ENCODE assay signal across 8 cellular contexts in the genomic region with DNA sequence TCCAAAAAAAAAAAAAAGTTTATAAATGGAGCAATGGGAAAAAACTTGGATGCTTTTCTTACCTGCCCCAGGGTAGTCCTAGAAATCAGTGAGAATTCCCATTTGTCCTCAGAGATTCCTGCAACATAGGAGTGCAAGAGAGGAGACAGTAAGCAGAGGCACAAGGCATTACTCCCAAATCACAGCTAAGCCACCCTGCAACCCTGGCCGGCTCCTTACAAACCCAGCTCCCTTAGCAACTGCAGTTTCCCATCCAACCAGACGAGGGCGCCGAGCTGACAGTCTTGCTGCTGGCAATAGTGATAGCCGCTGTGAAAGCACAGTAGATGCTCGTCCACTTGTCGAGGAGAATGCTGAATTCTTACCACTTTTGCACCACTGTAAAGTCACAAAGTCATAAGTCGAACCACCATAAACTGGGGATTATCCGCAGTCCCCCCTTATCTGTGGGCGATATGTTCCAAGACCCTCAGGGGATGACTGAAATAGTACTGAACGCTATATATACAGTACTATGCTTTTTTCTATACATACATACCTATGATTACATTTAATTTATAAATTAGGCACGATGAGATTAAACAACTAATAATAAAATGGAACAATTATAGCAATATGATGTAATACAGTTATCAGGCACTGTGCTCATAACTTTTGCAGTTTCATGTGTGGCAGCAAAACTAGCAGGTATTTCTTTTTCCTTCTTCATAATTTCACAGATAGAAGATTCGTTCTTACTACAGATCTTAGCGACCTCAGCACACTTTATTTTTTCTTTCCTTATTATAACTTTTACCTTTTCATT. TPM values are rescaled to one million over a fixed set of nuclear protein-coding genes. Genes with fewer than 3 reads are reported as not detected.
A peak's percentile ranks its signal among the peaks of the same experiment; 100 is the strongest.
DNase-seq lines count a peak whose midpoint lies in the region; ATAC-seq, FAIRE-seq and TF ChIP-seq lines count a peak whose summit lies in the region.

No MANE protein-coding gene starts in this region.

- ATAC-seq in HG03025 (IDR thresholded peaks at IDR 0.05; ENCODE audit: low FRiP score, unreplicated experiment) (peak; percentile 51), HepG2 (peak; percentile 90)

- WGBS in HepG2 (ENCODE audit: low lambda C conversion rate): 23% methylated on average over 13 of the region's 14 CpGs

- TF ChIP-seq EP300 in HepG2 (IDR thresholded peaks at IDR 0.05; ENCODE audit: low read depth in 2 of 2, low read length in 2 of 2) (no peak), HepG2 (CRISPR knock-in tag; IDR thresholded peaks at IDR 0.05; ENCODE audit: borderline replicate concordance) (no peak)

- in situ Hi-C loops in HepG2 (cut with HindIII; ENCODE audit: extremely low pct_ligation_motif_present, low pct_unique_long_range_greater_than_20kb): no loop called here

- intact Hi-C loops in HepG2 (cut with micrococcal nuclease; ENCODE audit: unreplicated experiment): loop anchor here (1.0 to 10.0 kb wide), 3 partner anchors 27 to 145 kb away; a partner anchor contains a TSS

- H3K36me3 ChIP-seq in HepG2 (replicated peaks in 1 of 2; ENCODE audit: control insufficient read depth in 1 of 2, insufficient read depth in 2 of 2, low read length in 2 of 2): peaks cover 0 to 7% of the 10 kb centered on the region in 2 experiments; a peak in 2 of 5 replicates

- CTCF ChIA-PET in HepG2 (lab: Yijun Ruan, JAX; ENCODE audit: low intra/inter-chr PET ratio, low total read pairs): interaction anchor here (0.7 to 2.3 kb wide), 5 partner anchors 25 to 161 kb away, joined by 3 to 10 read pairs (median 4); a partner anchor contains a TSS

- H3K79me2 ChIP-seq in HepG2 (ENCODE audit: insufficient read depth, low read length): peaks cover 17% of the 10 kb centered on the region

- H3K27ac ChIP-seq in HepG2 (ENCODE audit: extremely low read length, insufficient read depth, low read length): no peak overlapping the region

- H3K4me3 ChIP-seq in HepG2 (replicated peaks in 1 of 3; ENCODE audit: insufficient read depth in 1 of 3, low read depth in 2 of 3, low read length in 3 of 3): no peak overlapping the region

- peak; percentile 78 for TF ChIP-seq RAD21 in HepG2 (CRISPR knock-in tag; IDR thresholded peaks at IDR 0.05)

- TF ChIP-seq CTCF in HepG2 (CRISPR knock-in tag; IDR thresholded peaks at IDR 0.05): peak; percentile 95

- H3K4me1 ChIP-seq in HepG2 (ENCODE audit: insufficient read depth, low read length): peaks cover 49% of the 10 kb centered on the region

- POLR2A ChIA-PET in HepG2 (lab: Yijun Ruan, JAX): interaction anchor here (0.6 to 1.9 kb wide), 6 partner anchors 8 to 145 kb away, joined by 3 to 11 read pairs (median 6); a partner anchor contains a TSS

- H3K9me3 ChIP-seq in HepG2 (ENCODE audit: low read length): no peaks in the 10 kb centered on the region

- DNase-seq in COR-L47 (lab: John Stamatoyannopoulos, UW) (peak; percentile 77), NCI-H446 treated with DMSO at 0.1 percent for 48 hours (lab: John Stamatoyannopoulos, UW) (peak; percentile 54), cerebellar cortex (ENCODE audit: low spot score) (peak; percentile 92), HepG2 (ENCODE audit: low spot score) (peak; percentile 67), 8988T (no peak)
- DNase-seq in activated CD4-positive, alpha-beta T cell treated with anti-CD3 and anti-CD28 coated beads for 1 hour: peak; percentile 77
- peak; percentile 83 to 88 for DNase-seq in stimulated activated CD4-positive, alpha-beta T cell treated with anti-CD3 and anti-CD28 coated beads, Interleukin-4, amount 100 ng/mL, for 48 hours (ENCODE audit: low read depth in 2 of 2)

- no peak overlapping the region; the same call in 1 of the 2 replicates for H3K4me2 ChIP-seq in HepG2 (ENCODE audit: low read depth, low read length)

- no peaks in the 10 kb centered on the region for H4K20me1 ChIP-seq in HepG2 (ENCODE audit: insufficient read depth, low read length)

- TF ChIP-seq POLR2A in HepG2 (IDR thresholded peaks at IDR 0.05; ENCODE audit: insufficient read depth in 1 of 2, low read depth in 2 of 2, low read length in 2 of 2): no peak

- no peak overlapping the region for H3K9ac ChIP-seq in HepG2 (ENCODE audit: insufficient read depth, low read depth, low read length)

- FAIRE-seq in HepG2 (lab: Jason Lieb, UNC): peak; percentile 90

- no peak overlapping the region for H2AFZ ChIP-seq in HepG2 (ENCODE audit: low read length)

- no TSS peak for BruUV-seq in HepG2 (replicated peaks; lab: Mats Ljungman, UMichigan)

- no peaks in the 10 kb centered on the region for H3K27me3 ChIP-seq in HepG2 (ENCODE audit: control insufficient read depth in 1 of 2, insufficient read depth in 2 of 2, low read length in 2 of 2)

RNA-seq across cellular contexts. Expression of a gene that starts 6.0 kb away (rescaled TPM):
- 37.3 and 44.9 TPM in 2 replicates for total RNA-seq in HepG2 (2016; rRNA removed; fragmentation: Illumina TruSeq; extraction: Trizol)
- total RNA-seq in HepG2 (2016; cell fraction: cytosol; rRNA removed; fragmentation: Illumina TruSeq; extraction: Trizol; ENCODE audit: low read depth): 6.6 and 7.1 TPM in 2 replicates
- total RNA-seq in HepG2 (2016; cell fraction: insoluble cytoplasmic fraction; rRNA removed; fragmentation: Illumina TruSeq; extraction: Trizol): 39.7 and 44.6 TPM in 2 replicates
- total RNA-seq in HepG2 (2016; cell fraction: membrane; rRNA removed; fragmentation: Illumina TruSeq; extraction: Trizol): 24.7 and 27.8 TPM in 2 replicates
- total RNA-seq in HepG2 (2016; cell fraction: nucleus; rRNA removed; fragmentation: Illumina TruSeq; extraction: Trizol): 21.3 and 22.5 TPM in 2 replicates
- 26.6 and 28.0 TPM in 2 replicates for polyA plus RNA-seq in HepG2 (2011; rRNA removed)
- 17.4 and 25.5 TPM in 2 replicates for polyA plus RNA-seq in HepG2 (2011; cell fraction: cytosol; rRNA removed)
- 12.1 and 20.0 TPM in 2 replicates for polyA plus RNA-seq in HepG2 (2011; cell fraction: nucleus; rRNA removed)
- polyA plus RNA-seq in HepG2 (2012): 25.1 and 29.3 TPM in 2 replicates
- 6.4 and 7.2 TPM in 2 replicates for polyA plus RNA-seq in HepG2 (2016; cell fraction: cytosol; fragmentation: Illumina TruSeq; extraction: Trizol; ENCODE audit: low read depth)
- 49.7 and 49.8 TPM in 2 replicates for polyA plus RNA-seq in HepG2 (2016; cell fraction: insoluble cytoplasmic fraction; fragmentation: Illumina TruSeq; extraction: Trizol; ENCODE audit: low read depth)
- 20.1 and 20.8 TPM in 2 replicates for polyA plus RNA-seq in HepG2 (2016; cell fraction: membrane; fragmentation: Illumina TruSeq; extraction: Trizol; ENCODE audit: low read depth)
- polyA plus RNA-seq in HepG2 (2016; cell fraction: nucleus; fragmentation: Illumina TruSeq; extraction: Trizol; ENCODE audit: insufficient read depth, low read depth): 41.4 and 42.1 TPM in 2 replicates
- 5.1 and 25.2 TPM in 2 replicates for polyA minus RNA-seq in HepG2 (2011; rRNA and poly(A)+ RNA removed; ENCODE audit: low replicate concordance)
- polyA minus RNA-seq in HepG2 (2011; cell fraction: cytosol; rRNA and poly(A)+ RNA removed): 3.8 and 5.5 TPM in 2 replicates
- polyA minus RNA-seq in HepG2 (2011; cell fraction: nucleus; rRNA and poly(A)+ RNA removed): 12.1 and 14.0 TPM in 2 replicates

RNA-seq across cellular contexts. Expression of a gene that starts 18.7 kb away (rescaled TPM):
- total RNA-seq in HepG2 (2016; rRNA removed; fragmentation: Illumina TruSeq; extraction: Trizol): 73.2 and 90.3 TPM in 2 replicates
- 20.4 and 23.5 TPM in 2 replicates for total RNA-seq in HepG2 (2016; cell fraction: cytosol; rRNA removed; fragmentation: Illumina TruSeq; extraction: Trizol; ENCODE audit: low read depth)
- total RNA-seq in HepG2 (2016; cell fraction: insoluble cytoplasmic fraction; rRNA removed; fragmentation: Illumina TruSeq; extraction: Trizol): 74.2 and 88.0 TPM in 2 replicates
- total RNA-seq in HepG2 (2016; cell fraction: membrane; rRNA removed; fragmentation: Illumina TruSeq; extraction: Trizol): 42.0 and 50.1 TPM in 2 replicates
- 32.9 and 38.9 TPM in 2 replicates for total RNA-seq in HepG2 (2016; cell fraction: nucleus; rRNA removed; fragmentation: Illumina TruSeq; extraction: Trizol)
- 72.1 and 96.1 TPM in 2 replicates for polyA plus RNA-seq in HepG2 (2011; rRNA removed)
- 70.6 and 104 TPM in 2 replicates for polyA plus RNA-seq in HepG2 (2011; cell fraction: cytosol; rRNA removed)
- 134 and 140 TPM in 2 replicates for polyA plus RNA-seq in HepG2 (2011; cell fraction: nucleus; rRNA removed)
- 47.7 and 58.7 TPM in 2 replicates for polyA plus RNA-seq in HepG2 (2012)
- 28.9 and 30.0 TPM in 2 replicates for polyA plus RNA-seq in HepG2 (2016; cell fraction: cytosol; fragmentation: Illumina TruSeq; extraction: Trizol; ENCODE audit: low read depth)
- 113 and 115 TPM in 2 replicates for polyA plus RNA-seq in HepG2 (2016; cell fraction: insoluble cytoplasmic fraction; fragmentation: Illumina TruSeq; extraction: Trizol; ENCODE audit: low read depth)
- polyA plus RNA-seq in HepG2 (2016; cell fraction: membrane; fragmentation: Illumina TruSeq; extraction: Trizol; ENCODE audit: low read depth): 43.7 and 45.0 TPM in 2 replicates
- polyA plus RNA-seq in HepG2 (2016; cell fraction: nucleus; fragmentation: Illumina TruSeq; extraction: Trizol; ENCODE audit: insufficient read depth, low read depth): 67.4 and 74.9 TPM in 2 replicates
- polyA minus RNA-seq in HepG2 (2011; rRNA and poly(A)+ RNA removed; ENCODE audit: low replicate concordance): 58.0 and 75.1 TPM in 2 replicates
- polyA minus RNA-seq in HepG2 (2011; cell fraction: cytosol; rRNA and poly(A)+ RNA removed): 39.7 and 48.1 TPM in 2 replicates
- 17.4 and 26.0 TPM in 2 replicates for polyA minus RNA-seq in HepG2 (2011; cell fraction: nucleus; rRNA and poly(A)+ RNA removed)

RNA-seq across cellular contexts. Expression of a gene that starts 28.3 kb away (rescaled TPM):
- total RNA-seq in HepG2 (2016; rRNA removed; fragmentation: Illumina TruSeq; extraction: Trizol): 85.2 and 86.6 TPM in 2 replicates
- 19.0 and 24.8 TPM in 2 replicates for total RNA-seq in HepG2 (2016; cell fraction: cytosol; rRNA removed; fragmentation: Illumina TruSeq; extraction: Trizol; ENCODE audit: low read depth)
- total RNA-seq in HepG2 (2016; cell fraction: insoluble cytoplasmic fraction; rRNA removed; fragmentation: Illumina TruSeq; extraction: Trizol): 88.8 and 91.0 TPM in 2 replicates
- total RNA-seq in HepG2 (2016; cell fraction: membrane; rRNA removed; fragmentation: Illumina TruSeq; extraction: Trizol): 28.1 and 32.1 TPM in 2 replicates
- 43.6 and 54.4 TPM in 2 replicates for total RNA-seq in HepG2 (2016; cell fraction: nucleus; rRNA removed; fragmentation: Illumina TruSeq; extraction: Trizol)
- 88.4 and 99.0 TPM in 2 replicates for polyA plus RNA-seq in HepG2 (2011; rRNA removed)
- polyA plus RNA-seq in HepG2 (2011; cell fraction: cytosol; rRNA removed): 95.8 and 105 TPM in 2 replicates
- 168 and 180 TPM in 2 replicates for polyA plus RNA-seq in HepG2 (2011; cell fraction: nucleus; rRNA removed)
- polyA plus RNA-seq in HepG2 (2012): 46.4 and 46.8 TPM in 2 replicates
- 12.7 and 14.4 TPM in 2 replicates for polyA plus RNA-seq in HepG2 (2016; cell fraction: cytosol; fragmentation: Illumina TruSeq; extraction: Trizol; ENCODE audit: low read depth)
- polyA plus RNA-seq in HepG2 (2016; cell fraction: insoluble cytoplasmic fraction; fragmentation: Illumina TruSeq; extraction: Trizol; ENCODE audit: low read depth): 75.6 and 81.5 TPM in 2 replicates
- 19.5 and 21.9 TPM in 2 replicates for polyA plus RNA-seq in HepG2 (2016; cell fraction: membrane; fragmentation: Illumina TruSeq; extraction: Trizol; ENCODE audit: low read depth)
- polyA plus RNA-seq in HepG2 (2016; cell fraction: nucleus; fragmentation: Illumina TruSeq; extraction: Trizol; ENCODE audit: insufficient read depth, low read depth): 96.1 and 107 TPM in 2 replicates
- polyA minus RNA-seq in HepG2 (2011; rRNA and poly(A)+ RNA removed; ENCODE audit: low replicate concordance): 60.0 and 64.5 TPM in 2 replicates
- polyA minus RNA-seq in HepG2 (2011; cell fraction: cytosol; rRNA and poly(A)+ RNA removed): 19.9 and 28.0 TPM in 2 replicates
- polyA minus RNA-seq in HepG2 (2011; cell fraction: nucleus; rRNA and poly(A)+ RNA removed): 31.8 and 36.4 TPM in 2 replicates

RNA-seq across cellular contexts. Expression of a gene that starts 29.0 kb away (rescaled TPM):
- 28.5 and 36.3 TPM in 2 replicates for total RNA-seq in HepG2 (2016; rRNA removed; fragmentation: Illumina TruSeq; extraction: Trizol)
- total RNA-seq in HepG2 (2016; cell fraction: cytosol; rRNA removed; fragmentation: Illumina TruSeq; extraction: Trizol; ENCODE audit: low read depth): 7.3 and 7.8 TPM in 2 replicates
- total RNA-seq in HepG2 (2016; cell fraction: insoluble cytoplasmic fraction; rRNA removed; fragmentation: Illumina TruSeq; extraction: Trizol): 27.5 and 30.2 TPM in 2 replicates
- total RNA-seq in HepG2 (2016; cell fraction: membrane; rRNA removed; fragmentation: Illumina TruSeq; extraction: Trizol): 23.8 and 29.0 TPM in 2 replicates
- 16.4 and 21.2 TPM in 2 replicates for total RNA-seq in HepG2 (2016; cell fraction: nucleus; rRNA removed; fragmentation: Illumina TruSeq; extraction: Trizol)
- 14.2 and 14.8 TPM in 2 replicates for polyA plus RNA-seq in HepG2 (2011; rRNA removed)
- 9.6 and 12.3 TPM in 2 replicates for polyA plus RNA-seq in HepG2 (2011; cell fraction: cytosol; rRNA removed)
- 10.0 and 12.4 TPM in 2 replicates for polyA plus RNA-seq in HepG2 (2011; cell fraction: nucleus; rRNA removed)
- polyA plus RNA-seq in HepG2 (2012): 16.3 and 19.1 TPM in 2 replicates
- 11.2 and 13.3 TPM in 2 replicates for polyA plus RNA-seq in HepG2 (2016; cell fraction: cytosol; fragmentation: Illumina TruSeq; extraction: Trizol; ENCODE audit: low read depth)
- polyA plus RNA-seq in HepG2 (2016; cell fraction: insoluble cytoplasmic fraction; fragmentation: Illumina TruSeq; extraction: Trizol; ENCODE audit: low read depth): 33.1 and 41.5 TPM in 2 replicates
- 21.3 and 28.9 TPM in 2 replicates for polyA plus RNA-seq in HepG2 (2016; cell fraction: membrane; fragmentation: Illumina TruSeq; extraction: Trizol; ENCODE audit: low read depth)
- polyA plus RNA-seq in HepG2 (2016; cell fraction: nucleus; fragmentation: Illumina TruSeq; extraction: Trizol; ENCODE audit: insufficient read depth, low read depth): 32.1 and 36.1 TPM in 2 replicates
- polyA minus RNA-seq in HepG2 (2011; rRNA and poly(A)+ RNA removed; ENCODE audit: low replicate concordance): 9.7 and 21.5 TPM in 2 replicates
- polyA minus RNA-seq in HepG2 (2011; cell fraction: cytosol; rRNA and poly(A)+ RNA removed): 18.6 and 21.7 TPM in 2 replicates
- 12.0 and 20.3 TPM in 2 replicates for polyA minus RNA-seq in HepG2 (2011; cell fraction: nucleus; rRNA and poly(A)+ RNA removed)

RNA-seq across cellular contexts. Expression of a gene that starts 53.0 kb away (rescaled TPM):
- 21.3 and 30.0 TPM in 2 replicates for total RNA-seq in HepG2 (2016; rRNA removed; fragmentation: Illumina TruSeq; extraction: Trizol)
- 6.9 and 9.1 TPM in 2 replicates for total RNA-seq in HepG2 (2016; cell fraction: cytosol; rRNA removed; fragmentation: Illumina TruSeq; extraction: Trizol; ENCODE audit: low read depth)
- 23.5 and 29.4 TPM in 2 replicates for total RNA-seq in HepG2 (2016; cell fraction: insoluble cytoplasmic fraction; rRNA removed; fragmentation: Illumina TruSeq; extraction: Trizol)
- 8.9 and 9.2 TPM in 2 replicates for total RNA-seq in HepG2 (2016; cell fraction: membrane; rRNA removed; fragmentation: Illumina TruSeq; extraction: Trizol)
- 10.0 and 12.6 TPM in 2 replicates for total RNA-seq in HepG2 (2016; cell fraction: nucleus; rRNA removed; fragmentation: Illumina TruSeq; extraction: Trizol)
- polyA plus RNA-seq in HepG2 (2011; rRNA removed): 41.4 and 48.7 TPM in 2 replicates
- polyA plus RNA-seq in HepG2 (2011; cell fraction: cytosol; rRNA removed): 48.8 and 53.2 TPM in 2 replicates
- 21.0 and 23.2 TPM in 2 replicates for polyA plus RNA-seq in HepG2 (2011; cell fraction: nucleus; rRNA removed)
- polyA plus RNA-seq in HepG2 (2012): 38.1 and 41.7 TPM in 2 replicates
- polyA plus RNA-seq in HepG2 (2016; cell fraction: cytosol; fragmentation: Illumina TruSeq; extraction: Trizol; ENCODE audit: low read depth): 3.6 and 4.1 TPM in 2 replicates
- polyA plus RNA-seq in HepG2 (2016; cell fraction: insoluble cytoplasmic fraction; fragmentation: Illumina TruSeq; extraction: Trizol; ENCODE audit: low read depth): 24.4 and 26.5 TPM in 2 replicates
- polyA plus RNA-seq in HepG2 (2016; cell fraction: membrane; fragmentation: Illumina TruSeq; extraction: Trizol; ENCODE audit: low read depth): 5.5 and 6.2 TPM in 2 replicates
- 15.9 and 18.0 TPM in 2 replicates for polyA plus RNA-seq in HepG2 (2016; cell fraction: nucleus; fragmentation: Illumina TruSeq; extraction: Trizol; ENCODE audit: insufficient read depth, low read depth)
- 10.6 and 40.6 TPM in 2 replicates for polyA minus RNA-seq in HepG2 (2011; rRNA and poly(A)+ RNA removed; ENCODE audit: low replicate concordance)
- polyA minus RNA-seq in HepG2 (2011; cell fraction: cytosol; rRNA and poly(A)+ RNA removed): 14.9 and 18.3 TPM in 2 replicates
- 16.9 and 25.7 TPM in 2 replicates for polyA minus RNA-seq in HepG2 (2011; cell fraction: nucleus; rRNA and poly(A)+ RNA removed)
